Comparison of ENCODE assay signal across 19 cellular contexts in genomic region chr6:158476389-158476788, GRCh38.
DNase-seq lines count a peak whose midpoint lies in the region; ATAC-seq and TF ChIP-seq lines count a peak whose summit lies in the region.
"Had no signal": no experiment of that assay in that cellular context is flagged by ENCODE, and none has a peak within 500 bp of the region (broad histone marks: within the 10 kb centered on the region; RNA-seq: fewer than 3 reads in every experiment).

No MANE protein-coding gene starts in this region.

- H3K36me3 Mint-ChIP-seq in endothelial cell (ENCODE audit: low read depth, unreplicated experiment): peaks cover 32% of the 10 kb centered on the region
- peaks cover 51% of the 10 kb centered on the region for H3K36me3 Mint-ChIP-seq in T-cell

- H3K9me3 Mint-ChIP-seq in endothelial cell (ENCODE audit: unreplicated experiment) (no peaks in the 10 kb centered on the region), T-cell (peaks cover 0 to 3% (median 0%) of the 10 kb centered on the region in 3 donors)
- H3K9me3 Mint-ChIP-seq: central memory CD8-positive, alpha-beta T cell had no signal

- H3K4me1 Mint-ChIP-seq in endothelial cell (ENCODE audit: unreplicated experiment) (peaks cover 8% of the 10 kb centered on the region), T-cell (no peaks in the 10 kb centered on the region)
- H3K4me1 Mint-ChIP-seq: central memory CD8-positive, alpha-beta T cell had no signal

- intact Hi-C loops in Right ventricle myocardium superior (cut with DNase I): no loop called here

- peak; percentile 19 for DNase-seq in DMS79 (lab: John Stamatoyannopoulos, UW)
- DNase-seq in NCI-H345 treated with DMSO at 0.1 percent for 48 hours (lab: John Stamatoyannopoulos, UW; ENCODE audit: unreplicated experiment): peak; percentile 83
- no peak for DNase-seq in endothelial cell (ENCODE audit: low spot score)
- DNase-seq in kidney glomerular epithelial cell (lab: John Stamatoyannopoulos, UW): no peak
- no peak for DNase-seq in T-cell
- no peak for DNase-seq in SW 1271 (lab: John Stamatoyannopoulos, UW)
- no peak for DNase-seq in Right ventricle myocardium superior
- DNase-seq: activated CD4-positive, CD25-positive, alpha-beta regulatory T cell; activated CD8-positive, alpha-beta memory T cell treated with anti-CD3 and anti-CD28 coated beads, Interleukin-2, amount 50 U/mL, for 4 hours; BE2C; erythroblast; left colon; naive B cell; NCI-H1048; retina; stimulated activated CD4-positive, alpha-beta T cell treated with anti-CD3 and anti-CD28 coated beads, Interleukin-2, amount 100 ng/mL, for 48 hours had no signal

- H3K4me3 Mint-ChIP-seq in endothelial cell (ENCODE audit: unreplicated experiment): peak overlapping the region; percentile 4
- no peak overlapping the region for H3K4me3 Mint-ChIP-seq in T-cell
- H3K4me3 Mint-ChIP-seq: activated naive CD8-positive, alpha-beta T cell; central memory CD8-positive, alpha-beta T cell; naive B cell had no signal

- H3K27me3 Mint-ChIP-seq in endothelial cell (ENCODE audit: unreplicated experiment): peaks cover 1% of the 10 kb centered on the region
- no peaks in the 10 kb centered on the region for H3K27me3 Mint-ChIP-seq in T-cell
- H3K27me3 Mint-ChIP-seq: activated naive CD8-positive, alpha-beta T cell; central memory CD8-positive, alpha-beta T cell; naive B cell had no signal

- ATAC-seq in HG02588 (IDR thresholded peaks at IDR 0.05; ENCODE audit: unreplicated experiment) (peak; percentile 9), T-cell (replicated peaks in 1 of 4) (no peak), Right ventricle myocardium superior (ENCODE audit: poor library complexity) (no peak)
- ATAC-seq: left colon had no signal

- POLR2A ChIA-PET in T-cell (lab: Charles Lee): no interaction called here

- CTCF ChIA-PET in T-cell (lab: Charles Lee): no interaction called here

- H3K27ac Mint-ChIP-seq in endothelial cell (ENCODE audit: unreplicated experiment): no peak overlapping the region
- no peak overlapping the region for H3K27ac Mint-ChIP-seq in T-cell
- H3K27ac Mint-ChIP-seq: activated naive CD8-positive, alpha-beta T cell; naive B cell had no signal

- no peak for TF ChIP-seq CTCF in endothelial cell (IDR thresholded peaks at IDR 0.05; ENCODE audit: unreplicated experiment)

Comparison
In these comparisons a context has a peak if more than half of its experiments do, and no peak if none do; other contexts are left out.
1. DNase-seq: peak in DMS79 (single experiment) and NCI-H345 treated with DMSO at 0.1 percent for 48 hours (single experiment); none in endothelial cell (single experiment), kidney glomerular epithelial cell (single experiment), T-cell (0 of 34), SW 1271 (0 of 2) and Right ventricle myocardium superior (single experiment).